ENCODE assay signal across 27 cellular contexts in the genomic region with DNA sequence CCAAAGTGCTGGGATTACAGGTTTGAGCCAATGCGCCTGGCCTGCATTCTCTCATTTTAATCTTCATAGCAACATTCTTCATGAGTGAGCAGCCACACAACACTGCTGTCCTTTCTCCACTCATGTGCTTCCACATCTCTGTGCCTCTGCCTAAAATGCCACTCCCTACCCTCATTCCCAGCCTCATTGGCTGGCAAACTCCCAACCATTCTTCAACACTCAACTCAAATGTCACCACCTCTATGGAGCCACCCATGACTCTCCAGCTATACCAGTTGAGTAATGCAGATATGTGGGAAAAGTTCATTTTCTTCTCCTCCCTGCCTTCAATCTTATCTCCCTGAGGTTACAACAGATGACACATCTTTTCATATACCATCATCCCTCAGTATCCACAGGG.
"Had no signal": no experiment of that assay in that cellular context is flagged by ENCODE, and none has a peak within 500 bp of the region (broad histone marks: within the 10 kb centered on the region; RNA-seq: fewer than 3 reads in every experiment).

No MANE protein-coding gene starts in this region.

- H3K9me3 ChIP-seq: Peyer's patch had no signal

- H3K27ac Mint-ChIP-seq: activated CD4-positive, alpha-beta T cell treated with anti-CD3 and anti-CD28 coated beads, Interleukin-2, amount 10 ng/mL, durations not matched to agents 24 days and 14 days; activated CD8-positive, alpha-beta T cell treated with anti-CD3 and anti-CD28 coated beads for 36 hours; activated naive CD8-positive, alpha-beta T cell treated with anti-CD3 and anti-CD28 coated beads for 36 hours; activated T-cell treated with anti-CD3 and anti-CD28 coated beads, Interleukin-2, amount 50 U/mL, for 72 hours; activated T-helper 17 cell treated with anti-CD3 and anti-CD28 coated beads, Interleukin-2, amount 50 U/mL, for 72 hours had no signal

- DNase-seq: activated CD4-positive, alpha-beta T cell treated with anti-CD3 and anti-CD28 coated beads, Interleukin-2, amount 10 ng/mL, durations not matched to agents 24 days and 14 days; activated CD4-positive, alpha-beta T cell treated with anti-CD3 and anti-CD28 coated beads, Interleukin-2, amount 50 U/mL, for 4 hours; activated CD8-positive, alpha-beta T cell treated with anti-CD3 and anti-CD28 coated beads for 36 hours; activated effector memory CD4-positive, alpha-beta T cell treated with anti-CD3 and anti-CD28 coated beads, Interleukin-2, amount 50 U/mL, for 16 hours; activated naive CD4-positive, alpha-beta T cell; activated naive CD4-positive, alpha-beta T cell treated with anti-CD3 and anti-CD28 coated beads, Interleukin-2, amount 50 U/mL, for 16 hours; activated naive CD8-positive, alpha-beta T cell treated with anti-CD3 and anti-CD28 coated beads for 36 hours; activated T-cell treated with anti-CD3 and anti-CD28 coated beads, Interleukin-2, amount 50 U/mL, for 1 hour; activated T-cell treated with anti-CD3 and anti-CD28 coated beads, Interleukin-2, amount 50 U/mL, for 72 hours; amygdala; NCI-H1105 treated with DMSO at 0.1 percent for 48 hours; NCI-H1436; NCI-H1694; NCI-H1930; NCI-H2081 treated with DMSO at 0.1 percent for 48 hours; NCI-H345; NCI-H524 treated with DMSO at 0.1 percent for 48 hours; NK-92 treated with Interleukin-12 subunit alpha and Interleukin-12 subunit beta, amount 100 ng/mL, for 24 hours; PC-3; Peyer's patch; RPMI8226; SIG-M5; T1000 had no signal

- H3K4me3 ChIP-seq: ascending aorta, Peyer's patch, SK-N-MC had no signal

- H3K9ac ChIP-seq: KMS-11 had no signal

- ATAC-seq: activated CD8-positive, alpha-beta T cell treated with anti-CD3 and anti-CD28 coated beads for 36 hours; activated T-cell treated with anti-CD3 and anti-CD28 coated beads, Interleukin-2, amount 50 U/mL, for 72 hours; activated T-helper 17 cell treated with anti-CD3 and anti-CD28 coated beads, Interleukin-2, amount 50 U/mL, for 72 hours; PC-3 had no signal

- H3K4me3 Mint-ChIP-seq: activated CD4-positive, alpha-beta T cell treated with anti-CD3 and anti-CD28 coated beads, Interleukin-2, amount 10 ng/mL, durations not matched to agents 24 days and 14 days; activated CD8-positive, alpha-beta T cell treated with anti-CD3 and anti-CD28 coated beads for 36 hours; activated naive CD8-positive, alpha-beta T cell treated with anti-CD3 and anti-CD28 coated beads for 36 hours; activated T-cell treated with anti-CD3 and anti-CD28 coated beads, Interleukin-2, amount 50 U/mL, for 72 hours; activated T-helper 17 cell treated with anti-CD3 and anti-CD28 coated beads, Interleukin-2, amount 50 U/mL, for 72 hours had no signal

- H3K27me3 ChIP-seq: ascending aorta, Peyer's patch had no signal

- H3K4me1 ChIP-seq: ascending aorta, Peyer's patch had no signal

- H3K4me1 Mint-ChIP-seq: activated CD4-positive, alpha-beta T cell treated with anti-CD3 and anti-CD28 coated beads, Interleukin-2, amount 10 ng/mL, durations not matched to agents 24 days and 14 days; activated naive CD8-positive, alpha-beta T cell treated with anti-CD3 and anti-CD28 coated beads for 36 hours; activated T-helper 17 cell treated with anti-CD3 and anti-CD28 coated beads, Interleukin-2, amount 50 U/mL, for 72 hours had no signal

- H3K27ac ChIP-seq: ascending aorta, KMS-11, Peyer's patch, SK-N-MC had no signal

- H3K9me3 Mint-ChIP-seq: activated CD4-positive, alpha-beta T cell treated with anti-CD3 and anti-CD28 coated beads, Interleukin-2, amount 10 ng/mL, durations not matched to agents 24 days and 14 days; activated CD8-positive, alpha-beta T cell treated with anti-CD3 and anti-CD28 coated beads for 36 hours; activated T-helper 17 cell treated with anti-CD3 and anti-CD28 coated beads, Interleukin-2, amount 50 U/mL, for 72 hours had no signal

- H3K36me3 ChIP-seq: ascending aorta, Peyer's patch had no signal

- H3K27me3 Mint-ChIP-seq: activated naive CD8-positive, alpha-beta T cell treated with anti-CD3 and anti-CD28 coated beads for 36 hours had no signal
